ENCODE assay signal across 1 cellular context in genomic region chr12:53500776-53501614, GRCh38.
A peak's percentile ranks its signal among the peaks of the same experiment; 100 is the strongest.
TF ChIP-seq lines count a peak whose summit lies in the region.

TARBP2 (plus strand) TSS chr12:53501283; CDS start chr12:53501409, 126 bp downstream.

TF ChIP-seq in HepG2, 621 proteins besides CTCF, POLR2A, EP300 and RAD21 (continued from another document):
- TF ChIP-seq BCLAF1 (IDR thresholded peaks at IDR 0.05) (no peak), ZBTB37 (CRISPR knock-in tag; IDR thresholded peaks at IDR 0.05) (no peak), YEATS4 (CRISPR knock-in tag; IDR thresholded peaks at IDR 0.05; ENCODE audit: borderline replicate concordance) (peak; percentile 97), ZNF619 (CRISPR knock-in tag; IDR thresholded peaks at IDR 0.05) (peak; percentile 68; the same call in 1 of the 2 replicates), SRSF1 (optimal IDR thresholded peaks at IDR 0.05; ENCODE audit: low read depth, low read length) (peak; percentile 80), SAP130 (CRISPR knock-in tag; IDR thresholded peaks at IDR 0.05; ENCODE audit: low read depth) (peak; percentile 68), E2F2 (CRISPR knock-in tag; IDR thresholded peaks at IDR 0.05; ENCODE audit: borderline replicate concordance) (peak; percentile 88; the same call in 1 of the 2 replicates), MAX (IDR thresholded peaks at IDR 0.05) (peak; percentile 91), MLLT10 (CRISPR knock-in tag; IDR thresholded peaks at IDR 0.05) (no peak), NFKBIZ (CRISPR knock-in tag; IDR thresholded peaks at IDR 0.05) (no peak; the same call in 1 of the 2 replicates), ZNF652 (CRISPR knock-in tag; IDR thresholded peaks at IDR 0.05; ENCODE audit: borderline replicate concordance, low read depth) (no peak), PATZ1 (CRISPR knock-in tag; IDR thresholded peaks at IDR 0.05) (no peak; the same call in 1 of the 2 replicates), ZSCAN29 (CRISPR knock-in tag; conservative IDR thresholded peaks at IDR 0.05) (no peak), FOXC1 (CRISPR knock-in tag; IDR thresholded peaks at IDR 0.05; ENCODE audit: borderline replicate concordance) (peak; percentile 87), ZNF292 (CRISPR knock-in tag; IDR thresholded peaks at IDR 0.05; ENCODE audit: borderline replicate concordance, low read depth) (no peak), ZNF501 (CRISPR knock-in tag; IDR thresholded peaks at IDR 0.05) (peak; percentile 97), NR2C2 (CRISPR knock-in tag; IDR thresholded peaks at IDR 0.05; ENCODE audit: borderline replicate concordance) (peak; percentile 93), EHMT2 (IDR thresholded peaks at IDR 0.05; ENCODE audit: borderline replicate concordance, low read depth, low read length) (no peak), HOXD1 (CRISPR knock-in tag; IDR thresholded peaks at IDR 0.05) (peak; percentile 79; the same call in 1 of the 2 replicates), TFE3 (CRISPR knock-in tag; IDR thresholded peaks at IDR 0.05) (no peak), MEF2D (CRISPR knock-in tag; IDR thresholded peaks at IDR 0.05) (peak; percentile 62), RNF219 (CRISPR knock-in tag; IDR thresholded peaks at IDR 0.05) (peak; percentile 57; the same call in 1 of the 2 replicates), ZNF782 (CRISPR knock-in tag; IDR thresholded peaks at IDR 0.05; ENCODE audit: borderline replicate concordance) (no peak), TRIM24 (CRISPR knock-in tag; IDR thresholded peaks at IDR 0.05) (no peak), ZNF792 (CRISPR knock-in tag; IDR thresholded peaks at IDR 0.05) (0 out of 2 replicates have a peak, but pooled peaks have one; percentile 19), ZSCAN30 (CRISPR knock-in tag; IDR thresholded peaks at IDR 0.05) (no peak), ZNF256 (CRISPR knock-in tag; conservative IDR thresholded peaks at IDR 0.05) (no peak; the same call in 1 of the 2 replicates), ZNF580 (CRISPR knock-in tag; IDR thresholded peaks at IDR 0.05; ENCODE audit: borderline replicate concordance, low read depth) (no peak; the same call in 1 of the 2 replicates), AKAP8 (CRISPR knock-in tag; IDR thresholded peaks at IDR 0.05) (0 out of 2 replicates have a peak, but pooled peaks have one; percentile 29), MTERF4 (CRISPR knock-in tag; IDR thresholded peaks at IDR 0.05) (no peak), SNAPC5 (CRISPR knock-in tag; IDR thresholded peaks at IDR 0.05; ENCODE audit: borderline replicate concordance) (peak; percentile 93), MXD3 (CRISPR knock-in tag; IDR thresholded peaks at IDR 0.05) (peak; percentile 88; the same call in 1 of the 2 replicates), PHF5A (CRISPR knock-in tag; IDR thresholded peaks at IDR 0.05; ENCODE audit: low read depth, unreplicated experiment) (no peak), ELF1 (CRISPR knock-in tag; IDR thresholded peaks at IDR 0.05) (peak; percentile 55), GABPA (IDR thresholded peaks at IDR 0.05; ENCODE audit: low read depth, low read length) (no peak), GABPA (CRISPR knock-in tag; IDR thresholded peaks at IDR 0.05; ENCODE audit: low read depth) (peak; percentile 71)
TF ChIP-seq in HepG2: peak in this region for 287.
